8 cellular contexts compared by ENCODE assay signal in the genomic region with DNA sequence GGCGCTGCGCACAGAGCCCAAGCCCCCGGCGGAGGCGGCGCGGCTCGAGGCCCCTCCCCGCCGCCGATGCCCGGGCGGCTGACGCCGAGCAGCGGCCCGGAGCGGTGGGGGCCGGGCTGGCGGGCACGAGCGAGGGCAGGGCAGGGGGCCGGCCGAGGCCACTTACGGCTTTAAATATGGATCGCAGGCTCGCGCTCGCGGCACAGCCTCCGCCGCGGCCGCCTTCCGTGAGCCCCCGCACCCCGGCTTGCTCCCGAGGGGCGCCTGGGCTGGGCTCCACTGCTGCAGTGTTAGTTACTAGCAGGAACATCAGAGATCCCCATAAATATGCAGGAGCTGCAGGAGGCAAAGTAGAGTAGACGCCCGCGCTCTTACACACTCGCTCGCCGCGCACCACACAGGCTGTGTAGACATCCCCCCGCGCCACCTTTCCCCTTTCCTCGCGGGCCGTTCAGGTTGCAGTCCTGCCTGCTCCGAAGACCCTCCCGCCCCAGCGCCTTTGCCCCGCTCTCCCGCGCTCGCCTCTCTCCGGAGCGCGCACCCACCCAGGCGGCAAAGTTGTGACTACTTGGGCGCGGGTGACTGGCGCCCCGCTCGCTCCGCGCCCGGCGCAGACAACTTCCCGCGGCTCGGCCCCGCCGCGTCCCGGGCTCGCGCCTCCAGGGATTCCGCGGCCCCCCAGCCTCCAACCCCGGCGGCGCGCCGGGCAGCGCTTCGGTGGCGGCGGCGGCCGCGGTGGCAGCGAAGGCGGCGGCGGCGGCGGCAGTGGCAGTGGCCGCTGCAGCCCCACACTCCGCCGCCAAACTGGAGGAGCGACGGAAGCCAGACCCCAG.
DNase-seq lines count a peak whose midpoint lies in the region; ATAC-seq and TF ChIP-seq lines count a peak whose summit lies in the region.

No MANE protein-coding gene starts in this region.

- peak overlapping the region; percentile 85 for H3K4me3 ChIP-seq in HUES48 (ENCODE audit: low read depth, low read length)
- H3K4me3 ChIP-seq in left lung = peak overlapping the region; percentile 54 to 56

- peaks cover 48% of the 10 kb centered on the region for H3K27me3 Mint-ChIP-seq in activated B cell treated with CpG ODN at 0.5 μM for 24 hours

- H3K4me3 Mint-ChIP-seq in activated B cell treated with CpG ODN at 0.5 μM for 24 hours = peak overlapping the region; percentile 84

- H3K4me1 Mint-ChIP-seq in activated B cell treated with CpG ODN at 0.5 μM for 24 hours = peaks cover 26% of the 10 kb centered on the region

- H3K4me1 ChIP-seq in HUES48 (ENCODE audit: control insufficient read depth, insufficient read depth, low read length) (peaks cover 17% of the 10 kb centered on the region), left lung (peaks cover 0 to 34% of the 10 kb centered on the region in 2 donors)

- H3K36me3 Mint-ChIP-seq in activated B cell treated with CpG ODN at 0.5 μM for 24 hours (ENCODE audit: low read depth) = no peaks in the 10 kb centered on the region

- H3K27me3 ChIP-seq in HUES48 (ENCODE audit: control insufficient read depth, insufficient read depth, low read length) = peaks cover 52% of the 10 kb centered on the region
- peaks cover 0 to 48% of the 10 kb centered on the region in 2 donors for H3K27me3 ChIP-seq in left lung

- peak; percentile 2 for DNase-seq in activated T-cell treated with anti-CD3 and anti-CD28 coated beads for 1 hour (ENCODE audit: low read depth)
- no peak for DNase-seq in activated T-cell treated with anti-CD3 and anti-CD28 coated beads for 4 hours
- peak; percentile 31 for DNase-seq in activated B cell treated with CpG ODN at 0.5 μM for 24 hours
- peak; percentile 58 for DNase-seq in dedifferentiated amniotic fluid mesenchymal stem cell (ENCODE audit: extremely low spot score)
- peak; percentile 62 to 88 for DNase-seq in left lung
- peak; percentile 6 for DNase-seq in stimulated activated CD4-positive, alpha-beta T cell treated with anti-CD3 and anti-CD28 coated beads, Interleukin-4, amount 100 ng/mL, for 24 hours
- no peak for DNase-seq in OCI-M1 (lab: John Stamatoyannopoulos, UW)

- CTCF ChIA-PET in activated B cell treated with CpG ODN at 0.5 μM for 24 hours (lab: Charles Lee) = no interaction called here

- no peak overlapping the region for H3K27ac Mint-ChIP-seq in activated B cell treated with CpG ODN at 0.5 μM for 24 hours

- ATAC-seq in activated B cell treated with CpG ODN at 0.5 μM for 24 hours (ENCODE audit: low read depth) = peak; percentile 70
- ATAC-seq in left lung = peak; percentile 89

- intact Hi-C loops in activated B cell treated with CpG ODN at 0.5 μM for 24 hours (cut with micrococcal nuclease) (loop anchor here (10.0 kb wide), 2 partner anchors 192 to 352 kb away; a partner anchor contains a TSS), left lung (cut with DNase I) (no loop called here)

- H3K36me3 ChIP-seq in HUES48 (ENCODE audit: control insufficient read depth, insufficient read depth, low read length) = no peaks in the 10 kb centered on the region
- H3K36me3 ChIP-seq in left lung = no peaks in the 10 kb centered on the region

- POLR2A ChIA-PET in activated B cell treated with CpG ODN at 0.5 μM for 24 hours (lab: Charles Lee) = no interaction called here

- H3K9me3 ChIP-seq in HUES48 (ENCODE audit: control insufficient read depth, insufficient read depth, low read length) (no peaks in the 10 kb centered on the region), left lung (no peaks in the 10 kb centered on the region)

- H3K27ac ChIP-seq in HUES48 (ENCODE audit: low read depth, low read length) (no peak overlapping the region), left lung (peak overlapping the region; percentile 76)

- peak overlapping the region; percentile 38 for H3K9ac ChIP-seq in HUES48 (ENCODE audit: low read depth, low read length)

- H3K9me3 Mint-ChIP-seq in activated B cell treated with CpG ODN at 0.5 μM for 24 hours = no peaks in the 10 kb centered on the region

- no peak for TF ChIP-seq CTCF in activated B cell treated with CpG ODN at 0.5 μM for 24 hours (IDR thresholded peaks at IDR 0.05)
- TF ChIP-seq CTCF in left lung (IDR thresholded peaks at IDR 0.05) = no peak

Comparison
In these comparisons a context has a peak if more than half of its experiments do, and no peak if none do; other contexts are left out.
1. DNase-seq: peak in activated T-cell treated with anti-CD3 and anti-CD28 coated beads for 1 hour (single experiment), activated B cell treated with CpG ODN at 0.5 μM for 24 hours (single experiment), dedifferentiated amniotic fluid mesenchymal stem cell (single experiment), left lung (2 of 2) and stimulated activated CD4-positive, alpha-beta T cell treated with anti-CD3 and anti-CD28 coated beads, Interleukin-4, amount 100 ng/mL, for 24 hours (single experiment); none in activated T-cell treated with anti-CD3 and anti-CD28 coated beads for 4 hours (single experiment) and OCI-M1 (single experiment).